In the genomic region with DNA sequence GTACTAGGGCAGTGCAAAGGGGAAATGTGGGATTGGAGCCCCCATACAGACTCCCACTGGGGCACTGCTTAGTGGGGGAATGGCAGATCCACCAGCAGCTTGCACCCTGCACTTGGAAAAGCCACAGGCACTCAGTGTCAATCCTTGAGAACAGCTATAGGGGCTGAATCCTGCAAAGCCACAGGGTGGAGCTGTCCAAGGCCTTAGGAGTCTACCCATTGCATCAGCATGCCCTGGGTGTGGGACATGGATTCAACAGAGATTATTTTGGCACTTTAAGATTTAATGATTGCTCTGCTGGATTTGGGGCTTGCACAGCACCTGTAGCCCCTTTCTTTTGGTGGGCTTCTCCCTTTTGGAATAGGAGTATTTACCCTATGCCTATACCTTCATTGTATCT, we compare ENCODE assay signal across 1 cellular context.
TF ChIP-seq lines count a peak whose summit lies in the region.

No MANE protein-coding gene starts in this region.

TF ChIP-seq in K562, 482 proteins besides CTCF, POLR2A, EP300 and RAD21:
- TF ChIP-seq SIX5 (IDR thresholded peaks at IDR 0.05; ENCODE audit: borderline replicate concordance in 1 of 2, insufficient read depth in 1 of 2, low read depth in 1 of 2, low read length in 2 of 2), result no peak
- TF ChIP-seq, protein P1, sequence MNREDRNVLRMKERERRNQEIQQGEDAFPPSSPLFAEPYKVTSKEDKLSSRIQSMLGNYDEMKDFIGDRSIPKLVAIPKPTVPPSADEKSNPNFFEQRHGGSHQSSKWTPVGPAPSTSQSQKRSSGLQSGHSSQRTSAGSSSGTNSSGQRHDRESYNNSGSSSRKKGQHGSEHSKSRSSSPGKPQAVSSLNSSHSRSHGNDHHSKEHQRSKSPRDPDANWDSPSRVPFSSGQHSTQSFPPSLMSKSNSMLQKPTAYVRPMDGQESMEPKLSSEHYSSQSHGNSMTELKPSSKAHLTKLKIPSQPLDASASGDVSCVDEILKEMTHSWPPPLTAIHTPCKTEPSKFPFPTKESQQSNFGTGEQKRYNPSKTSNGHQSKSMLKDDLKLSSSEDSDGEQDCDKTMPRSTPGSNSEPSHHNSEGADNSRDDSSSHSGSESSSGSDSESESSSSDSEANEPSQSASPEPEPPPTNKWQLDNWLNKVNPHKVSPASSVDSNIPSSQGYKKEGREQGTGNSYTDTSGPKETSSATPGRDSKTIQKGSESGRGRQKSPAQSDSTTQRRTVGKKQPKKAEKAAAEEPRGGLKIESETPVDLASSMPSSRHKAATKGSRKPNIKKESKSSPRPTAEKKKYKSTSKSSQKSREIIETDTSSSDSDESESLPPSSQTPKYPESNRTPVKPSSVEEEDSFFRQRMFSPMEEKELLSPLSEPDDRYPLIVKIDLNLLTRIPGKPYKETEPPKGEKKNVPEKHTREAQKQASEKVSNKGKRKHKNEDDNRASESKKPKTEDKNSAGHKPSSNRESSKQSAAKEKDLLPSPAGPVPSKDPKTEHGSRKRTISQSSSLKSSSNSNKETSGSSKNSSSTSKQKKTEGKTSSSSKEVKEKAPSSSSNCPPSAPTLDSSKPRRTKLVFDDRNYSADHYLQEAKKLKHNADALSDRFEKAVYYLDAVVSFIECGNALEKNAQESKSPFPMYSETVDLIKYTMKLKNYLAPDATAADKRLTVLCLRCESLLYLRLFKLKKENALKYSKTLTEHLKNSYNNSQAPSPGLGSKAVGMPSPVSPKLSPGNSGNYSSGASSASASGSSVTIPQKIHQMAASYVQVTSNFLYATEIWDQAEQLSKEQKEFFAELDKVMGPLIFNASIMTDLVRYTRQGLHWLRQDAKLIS (CRISPR knock-in tag; IDR thresholded peaks at IDR 0.05), result no peak
- no peak for TF ChIP-seq HLTF (IDR thresholded peaks at IDR 0.05)
- no peak for TF ChIP-seq ESRRB (CRISPR knock-in tag; IDR thresholded peaks at IDR 0.05; ENCODE audit: borderline replicate concordance)
- no peak for TF ChIP-seq MYC (IDR thresholded peaks at IDR 0.05; ENCODE audit: low read depth, low read length)
- no peak for TF ChIP-seq MYC (CRISPR knock-in tag; IDR thresholded peaks at IDR 0.05; ENCODE audit: borderline replicate concordance, low read depth)
- no peak for TF ChIP-seq CXXC5 (CRISPR knock-in tag; IDR thresholded peaks at IDR 0.05)
- TF ChIP-seq ETS2 (tag; IDR thresholded peaks at IDR 0.05; ENCODE audit: borderline replicate concordance, poor library complexity, severe bottlenecking), result no peak
- TF ChIP-seq MYNN (IDR thresholded peaks at IDR 0.05), result no peak
- TF ChIP-seq MYNN (CRISPR knock-in tag; IDR thresholded peaks at IDR 0.05), result no peak
- TF ChIP-seq NR2F6 (CRISPR knock-in tag; IDR thresholded peaks at IDR 0.05), result no peak
- TF ChIP-seq ZKSCAN1 (IDR thresholded peaks at IDR 0.05; ENCODE audit: low read depth, low read length), result no peak
- TF ChIP-seq, protein P2, sequence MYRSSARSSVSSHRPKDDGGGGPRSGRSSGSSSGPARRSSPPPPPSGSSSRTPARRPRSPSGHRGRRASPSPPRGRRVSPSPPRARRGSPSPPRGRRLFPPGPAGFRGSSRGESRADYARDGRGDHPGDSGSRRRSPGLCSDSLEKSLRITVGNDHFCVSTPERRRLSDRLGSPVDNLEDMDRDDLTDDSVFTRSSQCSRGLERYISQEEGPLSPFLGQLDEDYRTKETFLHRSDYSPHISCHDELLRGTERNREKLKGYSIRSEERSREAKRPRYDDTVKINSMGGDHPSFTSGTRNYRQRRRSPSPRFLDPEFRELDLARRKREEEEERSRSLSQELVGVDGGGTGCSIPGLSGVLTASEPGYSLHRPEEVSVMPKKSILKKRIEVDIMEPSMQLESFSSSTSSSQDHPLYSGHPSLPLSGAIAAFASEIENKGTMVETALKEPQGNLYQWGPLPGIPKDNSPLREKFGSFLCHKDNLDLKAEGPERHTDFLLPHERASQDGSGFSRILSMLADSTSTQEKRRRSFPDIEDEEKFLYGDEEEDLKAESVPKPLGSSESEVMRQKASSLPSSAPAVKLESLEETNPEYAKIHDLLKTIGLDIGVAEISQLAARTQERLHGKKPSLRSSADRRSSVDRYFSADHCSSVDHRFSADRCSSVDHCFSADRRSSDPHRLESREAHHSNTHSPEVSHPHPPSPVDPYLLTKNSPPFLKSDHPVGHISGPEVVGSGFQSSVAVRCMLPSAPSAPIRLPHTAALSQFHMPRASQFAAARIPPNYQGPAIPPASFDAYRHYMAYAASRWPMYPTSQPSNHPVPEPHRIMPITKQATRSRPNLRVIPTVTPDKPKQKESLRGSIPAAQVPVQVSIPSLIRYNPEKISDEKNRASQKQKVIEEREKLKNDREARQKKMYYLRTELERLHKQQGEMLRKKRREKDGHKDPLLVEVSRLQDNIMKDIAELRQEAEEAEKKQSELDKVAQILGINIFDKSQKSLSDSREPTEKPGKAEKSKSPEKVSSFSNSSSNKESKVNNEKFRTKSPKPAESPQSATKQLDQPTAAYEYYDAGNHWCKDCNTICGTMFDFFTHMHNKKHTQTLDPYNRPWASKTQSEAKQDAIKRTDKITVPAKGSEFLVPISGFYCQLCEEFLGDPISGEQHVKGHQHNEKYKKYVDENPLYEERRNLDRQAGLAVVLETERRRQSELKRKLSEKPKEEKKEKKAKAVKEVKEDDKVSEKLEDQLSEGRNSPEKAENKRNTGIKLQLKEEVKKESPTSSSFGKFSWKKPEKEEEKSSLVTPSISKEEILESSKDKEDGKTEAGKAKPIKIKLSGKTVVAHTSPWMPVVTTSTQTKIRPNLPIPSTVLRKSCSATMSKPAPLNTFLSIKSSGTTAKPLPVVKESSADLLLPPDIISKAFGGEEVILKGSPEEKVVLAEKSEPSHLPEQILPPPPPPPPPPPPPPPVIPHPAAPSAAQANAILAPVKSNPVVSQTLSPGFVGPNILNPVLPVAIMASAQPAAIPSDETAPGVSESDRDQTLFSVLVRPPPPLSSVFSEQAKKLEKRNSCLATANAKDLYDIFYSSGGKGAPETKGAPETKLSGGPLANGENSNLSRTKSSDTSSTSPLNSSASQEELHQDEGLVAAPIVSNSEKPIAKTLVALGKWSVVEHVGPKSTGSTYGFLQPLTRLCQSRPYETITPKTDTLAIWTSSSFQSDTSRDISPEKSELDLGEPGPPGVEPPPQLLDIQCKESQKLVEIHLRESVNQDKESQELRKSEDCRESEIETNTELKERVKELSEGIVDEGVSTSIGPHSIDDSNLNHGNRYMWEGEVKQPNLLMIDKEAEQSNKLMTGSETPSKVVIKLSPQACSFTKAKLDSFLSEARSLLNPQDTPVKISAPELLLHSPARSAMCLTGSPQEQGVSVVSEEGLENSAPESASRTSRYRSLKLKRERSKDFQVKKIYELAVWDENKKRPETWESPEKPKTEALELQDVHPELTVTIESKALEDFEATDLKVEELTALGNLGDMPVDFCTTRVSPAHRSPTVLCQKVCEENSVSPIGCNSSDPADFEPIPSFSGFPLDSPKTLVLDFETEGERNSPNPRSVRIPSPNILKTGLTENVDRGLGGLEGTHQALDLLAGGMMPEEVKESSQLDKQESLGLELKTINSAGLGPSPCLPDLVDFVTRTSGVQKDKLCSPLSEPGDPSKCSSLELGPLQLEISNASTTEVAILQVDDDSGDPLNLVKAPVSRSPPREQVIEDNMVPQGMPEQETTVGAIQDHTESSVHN (IDR thresholded peaks at IDR 0.05; ENCODE audit: borderline replicate concordance in 1 of 2, low read depth in 1 of 2), result no peak
- TF ChIP-seq ZNF3 (CRISPR knock-in tag; IDR thresholded peaks at IDR 0.05), result no peak
